Comparison of ENCODE assay signal across 19 cellular contexts in the genomic region with DNA sequence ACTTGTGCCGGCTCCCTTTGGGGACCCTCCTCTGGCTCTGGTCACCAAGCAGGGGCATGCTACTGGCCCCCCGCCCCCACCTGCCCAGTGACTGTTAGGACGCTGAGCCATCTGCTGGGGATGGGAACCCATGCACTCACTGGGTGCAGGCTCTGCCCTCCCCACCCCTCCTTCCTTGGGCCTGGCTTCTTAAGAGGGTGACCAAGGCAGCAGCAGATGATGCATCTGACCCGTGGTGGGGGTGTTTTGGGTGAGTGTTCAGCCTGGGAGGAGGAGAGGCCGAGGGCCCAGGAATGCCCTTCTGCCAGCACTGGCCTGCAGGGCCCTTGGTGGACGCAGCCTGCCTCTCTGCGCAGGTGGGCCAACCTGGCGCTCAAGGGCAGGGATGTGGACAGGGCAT. TPM values are rescaled to one million over a fixed set of nuclear protein-coding genes. Genes with fewer than 3 reads are reported as not detected.
A peak's percentile ranks its signal among the peaks of the same experiment; 100 is the strongest.
DNase-seq lines count a peak whose midpoint lies in the region; ATAC-seq and TF ChIP-seq lines count a peak whose summit lies in the region.
"Had no signal": no experiment of that assay in that cellular context is flagged by ENCODE, and none has a peak within 500 bp of the region (broad histone marks: within the 10 kb centered on the region; RNA-seq: fewer than 3 reads in every experiment).

No MANE protein-coding gene starts in this region.

- H3K4me3 ChIP-seq in SK-N-SH (ENCODE audit: low read depth in 2 of 2, low read length in 1 of 2) (no peak overlapping the region), transverse colon (no peak overlapping the region), upper lobe of left lung (no peak overlapping the region)
- H3K4me3 ChIP-seq: smooth muscle cell, thyroid gland had no signal

- no peak for TF ChIP-seq RAD21 in SK-N-SH (IDR thresholded peaks at IDR 0.05; ENCODE audit: low read length)

- no peaks in the 10 kb centered on the region for H4K20me1 ChIP-seq in SK-N-SH (ENCODE audit: insufficient read depth)

- H3K27ac Mint-ChIP-seq in chondrocyte (ENCODE audit: unreplicated experiment) (peak overlapping the region; percentile 100), nephron (peak overlapping the region; percentile 54 to 89 (median 81))

- TF ChIP-seq POLR2A in transverse colon (IDR thresholded peaks at IDR 0.05) (no peak), upper lobe of left lung (IDR thresholded peaks at IDR 0.05) (no peak)

- H3K9me3 ChIP-seq in SK-N-SH (no peaks in the 10 kb centered on the region), transverse colon (no peaks in the 10 kb centered on the region), upper lobe of left lung (no peaks in the 10 kb centered on the region)
- H3K9me3 ChIP-seq: thyroid gland had no signal

- H3K9me3 Mint-ChIP-seq in chondrocyte (ENCODE audit: low read depth) (no peaks in the 10 kb centered on the region), nephron (no peaks in the 10 kb centered on the region)
- H3K9me3 Mint-ChIP-seq: central memory CD8-positive, alpha-beta T cell had no signal

- H3K36me3 Mint-ChIP-seq in chondrocyte (ENCODE audit: low read depth) (no peaks in the 10 kb centered on the region), nephron (ENCODE audit: low read depth) (no peaks in the 10 kb centered on the region)

- POLR2A ChIA-PET in SK-N-SH (lab: Yijun Ruan, JAX) = interaction anchor here (0.7 to 1.2 kb wide), 2 partner anchors 13 to 33 kb away, joined by 3 read pairs; no protein-coding TSS in a partner anchor

- H3K79me2 ChIP-seq in SK-N-SH (ENCODE audit: insufficient read depth) = no peaks in the 10 kb centered on the region

- CTCF ChIA-PET in SK-N-SH (lab: Yijun Ruan, JAX) = interaction anchor here (1.8 to 3.3 kb wide), 4 partner anchors 8 to 65 kb away, joined by 6 to 25 read pairs (median 18); no protein-coding TSS in a partner anchor

- H3K27me3 ChIP-seq in SK-N-SH (ENCODE audit: insufficient read depth) = no peaks in the 10 kb centered on the region
- H3K27me3 ChIP-seq in transverse colon = no peaks in the 10 kb centered on the region
- no peaks in the 10 kb centered on the region for H3K27me3 ChIP-seq in upper lobe of left lung
- H3K27me3 ChIP-seq: foreskin keratinocyte, thyroid gland had no signal

- no peak overlapping the region for H2AFZ ChIP-seq in SK-N-SH (ENCODE audit: low read depth)

- TF ChIP-seq EP300 in SK-N-SH (IDR thresholded peaks at IDR 0.05; ENCODE audit: borderline replicate concordance in 1 of 2, low read depth in 1 of 2, low read length in 1 of 2) = no peak
- no peak for TF ChIP-seq EP300 in transverse colon (IDR thresholded peaks at IDR 0.05; ENCODE audit: low read depth)
- no peak for TF ChIP-seq EP300 in upper lobe of left lung (IDR thresholded peaks at IDR 0.05)

- no peak overlapping the region for H3K4me3 Mint-ChIP-seq in chondrocyte (ENCODE audit: unreplicated experiment)
- no peak overlapping the region for H3K4me3 Mint-ChIP-seq in nephron
- H3K4me3 Mint-ChIP-seq: central memory CD8-positive, alpha-beta T cell had no signal

- H3K4me1 ChIP-seq in SK-N-SH (ENCODE audit: control insufficient read depth in 1 of 2, insufficient read depth in 2 of 2, low read depth in 1 of 2, low read length in 1 of 2) (peaks cover 54 to 79% of the 10 kb centered on the region in 2 experiments; a peak in 3 of 4 replicates), transverse colon (peaks cover 18 to 73% (median 48%) of the 10 kb centered on the region in 4 donors), upper lobe of left lung (peaks cover 46 to 79% (median 66%) of the 10 kb centered on the region in 4 donors)

- in situ Hi-C loops in transverse colon (cut with MboI; ENCODE audit: low pct_ligation_motif_present in 1 of 4, low pct_unique_long_range_greater_than_20kb in 1 of 4, low sequenced_read_pairs in 3 of 4) = no loop called here

- peak overlapping the region; percentile 96 for H3K27ac ChIP-seq in SK-N-SH (ENCODE audit: low read depth in 2 of 2, low read length in 1 of 2)
- peak overlapping the region; percentile 79 to 87 (median 86) for H3K27ac ChIP-seq in transverse colon
- peak overlapping the region in 1 of 4 donors; percentile 86 for H3K27ac ChIP-seq in upper lobe of left lung
- H3K27ac ChIP-seq: 22Rv1, foreskin keratinocyte had no signal

- intact Hi-C loops in transverse colon (cut with DNase I; ENCODE audit: low total_unique reads) = no loop called here

- H3K9ac ChIP-seq in SK-N-SH = no peak overlapping the region

- no peaks in the 10 kb centered on the region for H3K36me3 ChIP-seq in SK-N-SH (replicated peaks in 1 of 2; ENCODE audit: control insufficient read depth in 1 of 2, insufficient read depth in 2 of 2, low read length in 1 of 2)
- no peaks in the 10 kb centered on the region for H3K36me3 ChIP-seq in transverse colon
- peaks cover 0 to 5% (median 0%) of the 10 kb centered on the region in 4 donors for H3K36me3 ChIP-seq in upper lobe of left lung
- H3K36me3 ChIP-seq: thyroid gland had no signal

- DNase-seq in SK-N-SH = no peak
- no peak for DNase-seq in chondrocyte (ENCODE audit: low spot score)
- no peak for DNase-seq in transverse colon
- no peak for DNase-seq in upper lobe of left lung
- no peak for DNase-seq in T-helper 1 cell
- DNase-seq: foreskin keratinocyte, midbrain, NCI-H2029 treated with DMSO at 0.1 percent for 48 hours, NCI-H524, nucleus accumbens, thyroid gland had no signal

- no peak for ATAC-seq in SK-N-SH treated with all-trans-retinoic acid at 6 μM for 48 hours
- no peak for ATAC-seq in HG02642 (IDR thresholded peaks at IDR 0.05; ENCODE audit: poor library complexity, unreplicated experiment)
- ATAC-seq in upper lobe of left lung (ENCODE audit: low FRiP score in 2 of 2) = no peak
- ATAC-seq: activated CD4-positive, CD25-positive, alpha-beta regulatory T cell treated with anti-CD3 and anti-CD28 coated beads, Interleukin-2, amount 50 U/mL, for 24 hours; foreskin keratinocyte had no signal

- H3K4me1 Mint-ChIP-seq in chondrocyte (ENCODE audit: low read depth) (peaks cover 92% of the 10 kb centered on the region), nephron (peaks cover 85% of the 10 kb centered on the region)

- H3K27me3 Mint-ChIP-seq in chondrocyte (ENCODE audit: low read depth) (no peaks in the 10 kb centered on the region), nephron (ENCODE audit: low read depth) (peaks cover 4% of the 10 kb centered on the region)
- H3K27me3 Mint-ChIP-seq: central memory CD8-positive, alpha-beta T cell had no signal

- 79% methylated on average over 8 of the region's 8 CpGs for WGBS in SK-N-SH (ENCODE audit: low lambda C conversion rate)
- WGBS in transverse colon (ENCODE audit: low coverage in 1 of 2), 2 donors = 93% methylated on average over 7 of the region's 8 CpGs; no CpG with 5 or more reads in 1 of the 2 donors
- 94% methylated on average over 8 of the region's 8 CpGs; no CpG with 5 or more reads in 1 of the 2 donors for WGBS in upper lobe of left lung, 2 donors

- H3K4me2 ChIP-seq in SK-N-SH = peak overlapping the region; percentile 60; the same call in 1 of the 2 replicates
- H3K4me2 ChIP-seq: smooth muscle cell had no signal

- H3K9me2 ChIP-seq in SK-N-SH = no peaks in the 10 kb centered on the region

- H3F3A ChIP-seq in SK-N-SH (replicated peaks; ENCODE audit: insufficient read depth) = peaks cover 32% of the 10 kb centered on the region

- no peak for TF ChIP-seq CTCF in SK-N-SH (IDR thresholded peaks at IDR 0.05)
- TF ChIP-seq CTCF in chondrocyte (IDR thresholded peaks at IDR 0.05) = no peak
- TF ChIP-seq CTCF in nephron (IDR thresholded peaks at IDR 0.05; ENCODE audit: unreplicated experiment in 3 of 3) = no peak
- no peak for TF ChIP-seq CTCF in transverse colon (IDR thresholded peaks at IDR 0.05)
- TF ChIP-seq CTCF in upper lobe of left lung (IDR thresholded peaks at IDR 0.05) = no peak

TF ChIP-seq in SK-N-SH, 30 proteins besides CTCF, POLR2A, EP300 and RAD21 (continues in another document):
- no peak for TF ChIP-seq SMC3 (IDR thresholded peaks at IDR 0.05; ENCODE audit: low read depth, low read length)
- TF ChIP-seq FOXJ3 (CRISPR knock-in tag; IDR thresholded peaks at IDR 0.05) = no peak
- TF ChIP-seq RXRA (IDR thresholded peaks at IDR 0.05; ENCODE audit: borderline replicate concordance, low read depth) = no peak
- no peak for TF ChIP-seq POLR2AphosphoS5 (IDR thresholded peaks at IDR 0.05; ENCODE audit: low read depth, low read length)
- TF ChIP-seq TCF12 (IDR thresholded peaks at IDR 0.05) = no peak
- no peak for TF ChIP-seq TAF1 (IDR thresholded peaks at IDR 0.05; ENCODE audit: borderline replicate concordance, low read depth, low read length)

TF ChIP-seq in SK-N-SH treated with all-trans-retinoic acid at 6 μM for 48 hours, 23 proteins besides CTCF, POLR2A, EP300 and RAD21:
- TF ChIP-seq ZFP3 (CRISPR knock-in tag; IDR thresholded peaks at IDR 0.05) = no peak
- no peak for TF ChIP-seq RARB (CRISPR knock-in tag; IDR thresholded peaks at IDR 0.05)
- no peak for TF ChIP-seq CSDC2 (CRISPR knock-in tag; IDR thresholded peaks at IDR 0.05)
TF ChIP-seq in SK-N-SH treated with all-trans-retinoic acid at 6 μM for 48 hours: peak in this region for 0.

RNA-seq across cellular contexts. Expression of gene MTSS2, which starts 19.2 kb away (rescaled TPM):
- polyA plus RNA-seq in SK-N-SH (2012; rRNA removed) = 41.3 and 54.1 TPM in 2 replicates
- polyA plus RNA-seq in SK-N-SH (2012; cell fraction: cytosol; rRNA removed) = 25.3 and 37.7 TPM in 2 replicates
- polyA plus RNA-seq in SK-N-SH (2012; cell fraction: nucleus; rRNA removed) = 114 and 150 TPM in 2 replicates
- total RNA-seq in chondrocyte (243 to 296 TPM (median 282 TPM) in 3 replicates), transverse colon (100 to 1,000 TPM in 1 of 4 donors, 10 to 100 TPM in 3; 13.9 to 149 (median 33.8) TPM), upper lobe of left lung (100 to 1,000 TPM in 1 of 6 donors, 10 to 100 TPM in 5; 40.7 to 202 (median 72.4) TPM)

RNA-seq across cellular contexts. Expression of gene IL34, which starts 58.7 kb away (rescaled TPM):
- 0.18 and 0.19 TPM in 2 replicates for polyA plus RNA-seq in SK-N-SH (2012; rRNA removed)
- polyA plus RNA-seq in SK-N-SH (2012; cell fraction: cytosol; rRNA removed) = 0.17 and 0.26 TPM in 2 replicates
- 0.27 and 0.36 TPM in 2 replicates for polyA plus RNA-seq in SK-N-SH (2012; cell fraction: nucleus; rRNA removed)
- total RNA-seq in chondrocyte = 13.0 to 25.0 TPM (median 20.8 TPM) in 3 replicates
- 1 to 10 TPM in 2 of 4 donors, not detected in 2; 1.1 to 1.4 TPM for total RNA-seq in transverse colon
- 10 to 100 TPM in 5 of 6 donors, 1 to 10 TPM in 1; 3.0 to 32.1 (median 14.8) TPM for total RNA-seq in upper lobe of left lung
- total RNA-seq: smooth muscle cell; T-helper 2 cell treated with Interferon-gamma antibody and Interleukin-4, amounts not matched to agents 100 ng/mL and 5 ng/mL, for 36 hours had no signal
